ENCODE assay signal across 7 cellular contexts in the genomic region with DNA sequence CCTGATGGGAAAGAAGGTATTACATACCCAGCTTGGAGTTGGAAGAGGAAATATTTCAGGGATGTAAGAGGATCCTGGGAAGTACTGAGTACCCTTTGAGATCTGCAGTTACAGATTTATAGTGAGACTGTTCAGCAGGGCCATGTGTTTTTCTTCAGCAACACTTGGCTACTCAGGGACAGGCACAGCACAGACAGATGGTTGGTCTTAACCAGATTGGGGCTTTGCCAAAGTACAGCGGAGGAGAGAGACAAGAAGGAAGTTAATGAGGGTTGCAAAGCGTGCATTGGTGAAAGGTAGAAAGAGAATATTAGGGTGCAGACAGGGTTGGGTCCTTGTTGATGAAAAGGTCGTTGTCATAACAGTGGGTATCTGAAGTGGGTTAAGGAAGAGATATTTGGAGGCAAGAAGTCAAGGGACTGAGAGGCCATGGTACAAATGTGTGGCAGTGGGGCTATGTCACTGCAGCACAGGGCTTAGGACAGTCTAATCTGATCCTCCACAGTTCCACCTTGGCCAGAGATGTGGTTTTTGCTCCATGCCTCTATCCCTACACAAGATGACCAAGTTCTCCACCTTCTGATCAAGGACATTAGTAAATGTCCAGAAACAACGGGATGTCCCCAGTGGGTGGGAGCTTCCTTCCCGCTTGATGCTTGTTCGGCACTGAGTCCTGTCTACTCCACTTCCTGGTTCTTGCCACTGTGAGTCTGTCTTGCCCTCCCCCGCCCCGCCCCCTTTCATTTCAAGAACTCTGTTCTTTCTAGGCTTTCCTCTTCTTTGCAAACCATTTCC. TPM values are rescaled to one million over a fixed set of nuclear protein-coding genes. Genes with fewer than 3 reads are reported as not detected.
A peak's percentile ranks its signal among the peaks of the same experiment; 100 is the strongest.
DNase-seq lines count a peak whose midpoint lies in the region; ATAC-seq lines count a peak whose summit lies in the region.

No MANE protein-coding gene starts in this region.

- H3K4me1 Mint-ChIP-seq in immature natural killer cell = peaks cover 12 to 14% of the 10 kb centered on the region in 2 donors
- peaks cover 20% of the 10 kb centered on the region for H3K4me1 Mint-ChIP-seq in stimulated activated naive CD8-positive, alpha-beta T cell treated with anti-CD3 and anti-CD28 coated beads, Interleukin-15, Interleukin-2, amounts not matched to agents 100 ng/mL and 50 ng/mL, for 24 hours (ENCODE audit: low read depth)

- H3K27me3 Mint-ChIP-seq in immature natural killer cell (ENCODE audit: low read depth in 3 of 3) = peaks cover 0 to 5% (median 4%) of the 10 kb centered on the region in 3 donors
- peaks cover 7% of the 10 kb centered on the region for H3K27me3 Mint-ChIP-seq in stimulated activated naive CD8-positive, alpha-beta T cell treated with anti-CD3 and anti-CD28 coated beads, Interleukin-15, Interleukin-2, amounts not matched to agents 100 ng/mL and 50 ng/mL, for 24 hours

- ATAC-seq in HG03521 (IDR thresholded peaks at IDR 0.05; ENCODE audit: unreplicated experiment) (no peak), GM18858 (IDR thresholded peaks at IDR 0.05; ENCODE audit: unreplicated experiment) (no peak)

- peaks cover 0 to 4% (median 0%) of the 10 kb centered on the region in 3 donors for H3K36me3 Mint-ChIP-seq in immature natural killer cell
- H3K36me3 Mint-ChIP-seq in stimulated activated naive CD8-positive, alpha-beta T cell treated with anti-CD3 and anti-CD28 coated beads, Interleukin-15, Interleukin-2, amounts not matched to agents 100 ng/mL and 50 ng/mL, for 24 hours (ENCODE audit: low read depth) = no peaks in the 10 kb centered on the region

- peak; percentile 23 for DNase-seq in NOMO-1 treated with dmso at 0.1 percent for 144 hours (lab: John Stamatoyannopoulos, UW; ENCODE audit: unreplicated experiment)
- DNase-seq in activated T-cell treated with anti-CD3 and anti-CD28 coated beads for 24 hours (ENCODE audit: low read depth) = peak; percentile 45
- peak; percentile 9 to 19 (median 16) for DNase-seq in immature natural killer cell
- no peak for DNase-seq in SKM-1 (lab: John Stamatoyannopoulos, UW; ENCODE audit: unreplicated experiment)

- H3K4me3 Mint-ChIP-seq in immature natural killer cell = peak overlapping the region; percentile 50 to 75 (median 64)
- H3K4me3 Mint-ChIP-seq in stimulated activated naive CD8-positive, alpha-beta T cell treated with anti-CD3 and anti-CD28 coated beads, Interleukin-15, Interleukin-2, amounts not matched to agents 100 ng/mL and 50 ng/mL, for 24 hours = peak overlapping the region; percentile 60

- H3K27ac Mint-ChIP-seq in immature natural killer cell = peak overlapping the region; percentile 0 to 72 (median 60)
- peak overlapping the region; percentile 81 for H3K27ac Mint-ChIP-seq in stimulated activated naive CD8-positive, alpha-beta T cell treated with anti-CD3 and anti-CD28 coated beads, Interleukin-15, Interleukin-2, amounts not matched to agents 100 ng/mL and 50 ng/mL, for 24 hours

- H3K9me3 Mint-ChIP-seq in immature natural killer cell = no peaks in the 10 kb centered on the region
- H3K9me3 Mint-ChIP-seq in stimulated activated naive CD8-positive, alpha-beta T cell treated with anti-CD3 and anti-CD28 coated beads, Interleukin-15, Interleukin-2, amounts not matched to agents 100 ng/mL and 50 ng/mL, for 24 hours = peaks cover 3% of the 10 kb centered on the region

RNA-seq across cellular contexts. Expression of a gene that starts 18.9 kb away (rescaled TPM):
- 10 to 100 TPM; 25.6 to 69.3 (median 67.4) TPM for polyA plus RNA-seq in immature natural killer cell
